In the genomic region with DNA sequence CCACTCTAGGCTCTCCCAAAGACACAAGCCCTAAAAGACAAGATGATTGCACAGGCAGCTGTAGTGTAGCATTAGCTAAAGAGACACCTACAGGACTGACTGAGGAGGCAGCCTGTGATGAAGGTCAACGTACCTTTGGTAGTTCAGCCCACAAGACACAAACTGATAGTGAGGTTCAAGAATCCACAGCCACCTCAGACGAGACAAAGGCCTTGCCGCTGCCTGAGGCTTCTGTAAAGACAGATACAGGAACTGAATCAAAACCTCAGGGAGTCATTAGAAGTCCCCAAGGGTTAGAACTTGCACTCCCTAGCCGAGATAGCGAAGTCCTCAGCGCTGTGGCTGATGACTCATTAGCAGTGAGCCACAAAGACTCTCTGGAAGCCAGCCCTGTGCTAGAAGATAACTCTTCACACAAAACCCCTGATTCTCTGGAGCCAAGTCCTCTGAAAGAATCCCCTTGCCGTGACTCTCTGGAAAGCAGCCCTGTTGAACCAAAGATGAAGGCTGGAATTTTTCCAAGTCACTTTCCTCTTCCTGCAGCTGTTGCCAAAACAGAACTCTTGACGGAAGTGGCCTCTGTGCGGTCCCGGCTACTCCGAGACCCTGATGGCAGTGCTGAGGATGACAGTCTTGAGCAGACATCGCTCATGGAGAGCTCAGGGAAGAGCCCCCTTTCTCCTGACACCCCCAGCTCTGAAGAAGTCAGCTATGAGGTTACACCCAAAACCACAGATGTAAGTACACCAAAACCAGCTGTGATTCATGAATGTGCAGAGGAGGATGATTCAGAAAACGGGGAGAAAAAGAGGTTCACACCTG, we compare ENCODE assay signal across 9 cellular contexts.
DNase-seq lines count a peak whose midpoint lies in the region; ATAC-seq, FAIRE-seq and TF ChIP-seq lines count a peak whose summit lies in the region.
"Had no signal": no experiment of that assay in that cellular context is flagged by ENCODE, and none has a peak within 500 bp of the region (broad histone marks: within the 10 kb centered on the region; RNA-seq: fewer than 3 reads in every experiment).

No MANE protein-coding gene starts in this region.

- H2AFZ ChIP-seq in keratinocyte (ENCODE audit: control insufficient read depth, low read length) = no peak overlapping the region

- H3K27ac Mint-ChIP-seq in activated naive CD4-positive, alpha-beta T cell treated with anti-CD3 and anti-CD28 coated beads, Interleukin-2, amount 10 ng/mL, durations not matched to agents 7 days and 5 days = peak overlapping the region; percentile 80

- H3K4me3 ChIP-seq in AG04449 (ENCODE audit: low read depth, low read length) (no peak overlapping the region; the same call in 1 of the 2 replicates), SK-N-MC (peak overlapping the region; percentile 65), keratinocyte (ENCODE audit: control insufficient read depth in 2 of 3, extremely low read depth in 1 of 3, insufficient read depth in 2 of 3, low read depth in 1 of 3, low read length in 3 of 3) (no peak overlapping the region)

- DNase-seq in AG04449 (ENCODE audit: low read depth, low spot score) (peak; percentile 66), SK-N-MC (ENCODE audit: low read depth, low spot score) (peak; percentile 66), keratinocyte (ENCODE audit: low read depth, low spot score) (peak; percentile 72), NCI-H526 (lab: John Stamatoyannopoulos, UW) (no peak)
- peak; percentile 76 for DNase-seq in activated naive CD4-positive, alpha-beta T cell treated with anti-CD3 and anti-CD28 coated beads, Interleukin-2, amount 10 ng/mL, durations not matched to agents 7 days and 5 days
- DNase-seq in stimulated activated CD8-positive, alpha-beta memory T cell treated with anti-CD3 and anti-CD28 coated beads, Interleukin-2, amount 100 ng/mL, for 1 hour (ENCODE audit: low read depth in 2 of 2) = peak; percentile 22 to 37

- TF ChIP-seq CTCF in AG04449 (IDR thresholded peaks at IDR 0.05; ENCODE audit: insufficient read depth, low read length, missing control alignments) (no peak), keratinocyte (optimal IDR thresholded peaks at IDR 0.05 in 1 of 3, IDR thresholded peaks at IDR 0.05 in 1 of 3, conservative IDR thresholded peaks at IDR 0.05 in 1 of 3; ENCODE audit: extremely low read depth in 1 of 3, insufficient read depth in 2 of 3, low read length in 3 of 3) (peak in 1 of 3 experiments; percentile 57)

- no peaks in the 10 kb centered on the region for H3K36me3 ChIP-seq in SK-N-MC (ENCODE audit: insufficient read depth, low read length)
- no peaks in the 10 kb centered on the region for H3K36me3 ChIP-seq in keratinocyte (ENCODE audit: control insufficient read depth in 2 of 2, extremely low read depth in 1 of 2, insufficient read depth in 2 of 2, low read length in 2 of 2)
- H3K36me3 ChIP-seq: neutrophil had no signal

- dilution Hi-C loops in keratinocyte (cut with MboI; ENCODE audit: extremely low pct_ligation_motif_present, low sequenced_read_pairs) = no loop called here

- no peaks in the 10 kb centered on the region for H3K36me3 Mint-ChIP-seq in activated naive CD4-positive, alpha-beta T cell treated with anti-CD3 and anti-CD28 coated beads, Interleukin-2, amount 10 ng/mL, durations not matched to agents 7 days and 5 days

- ATAC-seq in GM18909 (IDR thresholded peaks at IDR 0.05; ENCODE audit: poor library complexity, unreplicated experiment) (peak; percentile 99), HG03108 (IDR thresholded peaks at IDR 0.05; ENCODE audit: unreplicated experiment) (peak; percentile 99)

- H3K4me3 Mint-ChIP-seq in activated naive CD4-positive, alpha-beta T cell treated with anti-CD3 and anti-CD28 coated beads, Interleukin-2, amount 10 ng/mL, durations not matched to agents 7 days and 5 days = peak overlapping the region; percentile 6

- peak; percentile 99 for FAIRE-seq in keratinocyte (lab: Jason Lieb, UNC)

- POLR2A ChIA-PET in AG04449 (lab: Yijun Ruan, JAX) = interaction anchor here (1.5 kb wide), 1 partner anchor 12 kb away, joined by 6 read pairs; no protein-coding TSS in a partner anchor

- peaks cover 23% of the 10 kb centered on the region for H3K4me1 Mint-ChIP-seq in activated naive CD4-positive, alpha-beta T cell treated with anti-CD3 and anti-CD28 coated beads, Interleukin-2, amount 10 ng/mL, durations not matched to agents 7 days and 5 days

- H4K20me1 ChIP-seq in keratinocyte (ENCODE audit: control insufficient read depth, extremely low read depth, insufficient read depth, low read length) = no peaks in the 10 kb centered on the region

- H3K9ac ChIP-seq in SK-N-MC (ENCODE audit: insufficient read length) (no peak overlapping the region), keratinocyte (ENCODE audit: control insufficient read depth, extremely low read depth, insufficient read depth, low read length) (no peak overlapping the region)

- peaks cover 53% of the 10 kb centered on the region for H3K27me3 Mint-ChIP-seq in activated naive CD4-positive, alpha-beta T cell treated with anti-CD3 and anti-CD28 coated beads, Interleukin-2, amount 10 ng/mL, durations not matched to agents 7 days and 5 days

- peaks cover 13% of the 10 kb centered on the region for H3K4me1 ChIP-seq in keratinocyte (ENCODE audit: control insufficient read depth, extremely low read depth, insufficient read depth, low read length)

- no peaks in the 10 kb centered on the region for H3K79me2 ChIP-seq in keratinocyte (ENCODE audit: control insufficient read depth, insufficient read depth, low read length)

- no peaks in the 10 kb centered on the region for H3K9me1 ChIP-seq in keratinocyte (ENCODE audit: control insufficient read depth, extremely low read depth, insufficient read depth, low read length)

- CTCF ChIA-PET in AG04449 (lab: Yijun Ruan, JAX) = interaction anchor here (0.7 to 1.5 kb wide), 4 partner anchors 11 to 252 kb away, joined by 3 to 4 read pairs (median 3); no protein-coding TSS in a partner anchor
- CTCF ChIA-PET in activated naive CD4-positive, alpha-beta T cell treated with anti-CD3 and anti-CD28 coated beads, Interleukin-2, amount 10 ng/mL, durations not matched to agents 7 days and 5 days (lab: Charles Lee) = interaction anchor here (0.6 to 1.7 kb wide), 3 partner anchors 12 to 31 kb away, joined by 3 to 4 read pairs (median 3); no protein-coding TSS in a partner anchor

- peaks cover 25% of the 10 kb centered on the region for H3K27me3 ChIP-seq in keratinocyte (ENCODE audit: control insufficient read depth, extremely low read depth, insufficient read depth, low read length)
- H3K27me3 ChIP-seq: neutrophil had no signal

- H3K9me3 ChIP-seq in SK-N-MC (ENCODE audit: low read depth, low read length) (no peaks in the 10 kb centered on the region), keratinocyte (ENCODE audit: control insufficient read depth, low read depth, low read length) (peaks cover 30% of the 10 kb centered on the region)
- H3K9me3 ChIP-seq: neutrophil had no signal

- H3K27ac ChIP-seq in SK-N-MC (no peak overlapping the region), keratinocyte (ENCODE audit: control insufficient read depth, insufficient read depth, low read length) (peak overlapping the region; percentile 55)
- H3K27ac ChIP-seq: neutrophil had no signal

- H3K4me2 ChIP-seq in keratinocyte (ENCODE audit: control insufficient read depth, extremely low read depth, insufficient read depth, low read depth, low read length) = peak overlapping the region; percentile 43

- H3K9me3 Mint-ChIP-seq in activated naive CD4-positive, alpha-beta T cell treated with anti-CD3 and anti-CD28 coated beads, Interleukin-2, amount 10 ng/mL, durations not matched to agents 7 days and 5 days = peaks cover 14% of the 10 kb centered on the region

Comparison
In these comparisons a context has a peak if more than half of its experiments do, and no peak if none do; other contexts are left out.
1. DNase-seq: peak in AG04449 (single experiment), SK-N-MC (single experiment), activated naive CD4-positive, alpha-beta T cell treated with anti-CD3 and anti-CD28 coated beads, Interleukin-2, amount 10 ng/mL, durations not matched to agents 7 days and 5 days (single experiment), keratinocyte (single experiment) and stimulated activated CD8-positive, alpha-beta memory T cell treated with anti-CD3 and anti-CD28 coated beads, Interleukin-2, amount 100 ng/mL, for 1 hour (2 of 2); none in NCI-H526 (0 of 2).